10 cellular contexts compared by ENCODE assay signal in genomic region chr6:139473731-139474130, GRCh38.
A peak's percentile ranks its signal among the peaks of the same experiment; 100 is the strongest.
DNase-seq lines count a peak whose midpoint lies in the region; ATAC-seq and TF ChIP-seq lines count a peak whose summit lies in the region.
"Had no signal": no experiment of that assay in that cellular context is flagged by ENCODE, and none has a peak within 500 bp of the region (broad histone marks: within the 10 kb centered on the region; RNA-seq: fewer than 3 reads in every experiment).

No MANE protein-coding gene starts in this region.

- H3K36me3 ChIP-seq in NT2/D1 (ENCODE audit: insufficient read depth, insufficient read length, low read length) (no peaks in the 10 kb centered on the region), muscle layer of duodenum (ENCODE audit: control insufficient read depth in 1 of 2, insufficient read depth in 2 of 2, low read length in 2 of 2) (no peaks in the 10 kb centered on the region), subcutaneous abdominal adipose tissue (ENCODE audit: control insufficient read depth in 5 of 5, insufficient read depth in 5 of 5, low read length in 5 of 5) (no peaks in the 10 kb centered on the region)

- no peak for TF ChIP-seq CTCF in dorsolateral prefrontal cortex (IDR thresholded peaks at IDR 0.05 in 54 of 56, conservative IDR thresholded peaks at IDR 0.05 in 2 of 56; ENCODE audit: low read depth in 1 of 56, partially characterized antibody in 56 of 56)

- ATAC-seq in GM18502 (IDR thresholded peaks at IDR 0.05; ENCODE audit: poor library complexity, unreplicated experiment) (no peak), HG02938 (IDR thresholded peaks at IDR 0.05; ENCODE audit: unreplicated experiment) (no peak)

- H3K27me3 ChIP-seq in NT2/D1 (ENCODE audit: insufficient read depth, insufficient read length): no peaks in the 10 kb centered on the region
- no peaks in the 10 kb centered on the region for H3K27me3 ChIP-seq in dorsolateral prefrontal cortex
- H3K27me3 ChIP-seq in muscle layer of duodenum (ENCODE audit: low read depth, low read length): no peaks in the 10 kb centered on the region
- H3K27me3 ChIP-seq in subcutaneous abdominal adipose tissue (ENCODE audit: control insufficient read depth in 5 of 5, insufficient read depth in 4 of 5, low read length in 5 of 5): no peaks in the 10 kb centered on the region

- H3K9me3 ChIP-seq in NT2/D1 (ENCODE audit: insufficient read depth, low read length): no peaks in the 10 kb centered on the region
- no peaks in the 10 kb centered on the region for H3K9me3 ChIP-seq in muscle layer of duodenum (ENCODE audit: control insufficient read depth in 1 of 2, low read length in 2 of 2)
- no peaks in the 10 kb centered on the region for H3K9me3 ChIP-seq in subcutaneous abdominal adipose tissue (ENCODE audit: control insufficient read depth in 5 of 5, low read length in 5 of 5)

- DNase-seq in NT2/D1 (ENCODE audit: low read depth, low spot score): no peak
- DNase-seq in dorsolateral prefrontal cortex: no peak
- DNase-seq in NOMO-1 treated with DMSO at 0.1 percent for 48 hours (lab: John Stamatoyannopoulos, UW; ENCODE audit: unreplicated experiment): no peak
- DNase-seq in SW480 (ENCODE audit: low spot score): no peak
- DNase-seq: activated naive CD4-positive, alpha-beta T cell treated with Interleukin-2 at 50 U/mL for 16 hours; NCI-H510A treated with DMSO at 0.1 percent for 48 hours had no signal

- peak overlapping the region in 29 of 59 donors; percentile 1 to 84 (median 30) for H3K27ac ChIP-seq in dorsolateral prefrontal cortex
- peak overlapping the region; percentile 27 for H3K27ac ChIP-seq in muscle layer of duodenum (ENCODE audit: low read length)
- peak overlapping the region; percentile 57 for H3K27ac ChIP-seq in subcutaneous abdominal adipose tissue (ENCODE audit: low read depth, low read length)

- H3K4me1 ChIP-seq in NT2/D1 (ENCODE audit: insufficient read depth, insufficient read length) (peaks cover 3% of the 10 kb centered on the region), muscle layer of duodenum (ENCODE audit: control insufficient read depth in 1 of 2, insufficient read depth in 2 of 2, low read length in 2 of 2) (peaks cover 14 to 20% of the 10 kb centered on the region in 2 donors), subcutaneous abdominal adipose tissue (ENCODE audit: control insufficient read depth in 5 of 5, insufficient read depth in 5 of 5, low read length in 5 of 5) (peaks cover 0 to 49% (median 23%) of the 10 kb centered on the region in 5 donors)

- H3K9ac ChIP-seq in NT2/D1 (ENCODE audit: insufficient read length, low read depth) (peak overlapping the region; percentile 70), subcutaneous abdominal adipose tissue (ENCODE audit: low read length in 5 of 5) (peak overlapping the region in 3 of 5 donors; percentile 48 to 52 (median 51))

- H3K4me3 ChIP-seq in NT2/D1 (ENCODE audit: insufficient read length, low read depth): no peak overlapping the region
- H3K4me3 ChIP-seq in dorsolateral prefrontal cortex: peak overlapping the region in 36 of 59 donors; percentile 1 to 48 (median 30)
- peak overlapping the region; percentile 47 to 50 for H3K4me3 ChIP-seq in muscle layer of duodenum (ENCODE audit: low read depth in 1 of 2, low read length in 2 of 2)
- H3K4me3 ChIP-seq in subcutaneous abdominal adipose tissue (ENCODE audit: low read depth in 1 of 5, low read length in 5 of 5): peak overlapping the region in 3 of 5 donors; percentile 54 to 76 (median 60)

- intact Hi-C loops in dorsolateral prefrontal cortex (cut with DNase I): loop anchor here in 1 of 2 donors (10.0 kb wide), 1 partner anchor 99 kb away; the partner anchor contains the start of gene CITED2
